8 cellular contexts compared by ENCODE assay signal in genomic region chr1:206590025-206590834, GRCh38. TPM values are rescaled to one million over a fixed set of nuclear protein-coding genes. Genes with fewer than 3 reads are reported as not detected.
A peak's percentile ranks its signal among the peaks of the same experiment; 100 is the strongest.
DNase-seq lines count a peak whose midpoint lies in the region; ATAC-seq and TF ChIP-seq lines count a peak whose summit lies in the region.

No MANE protein-coding gene starts in this region.

- H3K9me3 Mint-ChIP-seq in activated T-helper 2 cell treated with anti-CD3 and anti-CD28 coated beads, Interferon-gamma antibody, Interleukin-2, Interleukin-4, amounts not matched to agents 10 μg/mL and 5 μg/mL and 100 μg/mL, durations not matched to agents 14 hours and 24 hours and 36 hours: no peaks in the 10 kb centered on the region

- DNase-seq in activated T-cell treated with anti-CD3 and anti-CD28 coated beads for 24 hours (ENCODE audit: low read depth) (peak; percentile 63), left lung (no peak)
- DNase-seq in activated T-cell treated with anti-CD3 and anti-CD28 coated beads, Interleukin-2, amount 50 U/mL, for 1 hour: no peak
- peak; percentile 62 for DNase-seq in activated T-helper 2 cell treated with anti-CD3 and anti-CD28 coated beads, Interferon-gamma antibody, Interleukin-2, Interleukin-4, amounts not matched to agents 10 μg/mL and 5 μg/mL and 100 μg/mL, durations not matched to agents 14 hours and 24 hours and 36 hours (ENCODE audit: low spot score)

- TF ChIP-seq CTCF in LNCAP (IDR thresholded peaks at IDR 0.05) (peak; percentile 36), left lung (IDR thresholded peaks at IDR 0.05) (peak in 1 of 2 donors; percentile 13)

- peak overlapping the region in 1 of 2 donors; percentile 30 for H3K27ac ChIP-seq in left lung

- peak overlapping the region; percentile 97 for H3K27ac Mint-ChIP-seq in activated T-helper 2 cell treated with anti-CD3 and anti-CD28 coated beads, Interferon-gamma antibody, Interleukin-2, Interleukin-4, amounts not matched to agents 10 μg/mL and 5 μg/mL and 100 μg/mL, durations not matched to agents 14 hours and 24 hours and 36 hours

- no peaks in the 10 kb centered on the region for H3K27me3 ChIP-seq in left lung

- H3K4me3 ChIP-seq in left lung: no peak overlapping the region

- peaks cover 64% of the 10 kb centered on the region for H3K4me1 Mint-ChIP-seq in activated T-helper 2 cell treated with anti-CD3 and anti-CD28 coated beads, Interferon-gamma antibody, Interleukin-2, Interleukin-4, amounts not matched to agents 10 μg/mL and 5 μg/mL and 100 μg/mL, durations not matched to agents 14 hours and 24 hours and 36 hours (ENCODE audit: low read depth)

- no peaks in the 10 kb centered on the region for H3K27me3 Mint-ChIP-seq in activated T-helper 2 cell treated with anti-CD3 and anti-CD28 coated beads, Interferon-gamma antibody, Interleukin-2, Interleukin-4, amounts not matched to agents 10 μg/mL and 5 μg/mL and 100 μg/mL, durations not matched to agents 14 hours and 24 hours and 36 hours (ENCODE audit: low read depth)

- intact Hi-C loops in activated T-helper 2 cell treated with anti-CD3 and anti-CD28 coated beads, Interferon-gamma antibody, Interleukin-2, Interleukin-4, amounts not matched to agents 10 μg/mL and 5 μg/mL and 100 μg/mL, durations not matched to agents 14 hours and 24 hours and 36 hours (cut with micrococcal nuclease): loop anchor here (1.0 to 2.0 kb wide), 6 partner anchors 10 to 86 kb away; no protein-coding TSS in a partner anchor
- intact Hi-C loops in left lung (cut with DNase I): no loop called here

- peak; percentile 65 for ATAC-seq in left lung
- no peak for ATAC-seq in HG03139 (IDR thresholded peaks at IDR 0.05; ENCODE audit: unreplicated experiment)
- ATAC-seq in HG03025 (IDR thresholded peaks at IDR 0.05; ENCODE audit: low FRiP score, unreplicated experiment): no peak
- no peak for ATAC-seq in HG03432 (IDR thresholded peaks at IDR 0.05; ENCODE audit: unreplicated experiment)

- peaks cover 0 to 90% of the 10 kb centered on the region in 2 donors for H3K36me3 ChIP-seq in left lung

- H3K9me3 ChIP-seq in left lung: no peaks in the 10 kb centered on the region

- peak overlapping the region; percentile 62 for H3K4me3 Mint-ChIP-seq in activated T-helper 2 cell treated with anti-CD3 and anti-CD28 coated beads, Interferon-gamma antibody, Interleukin-2, Interleukin-4, amounts not matched to agents 10 μg/mL and 5 μg/mL and 100 μg/mL, durations not matched to agents 14 hours and 24 hours and 36 hours (ENCODE audit: low read depth)

- H3K36me3 Mint-ChIP-seq in activated T-helper 2 cell treated with anti-CD3 and anti-CD28 coated beads, Interferon-gamma antibody, Interleukin-2, Interleukin-4, amounts not matched to agents 10 μg/mL and 5 μg/mL and 100 μg/mL, durations not matched to agents 14 hours and 24 hours and 36 hours (ENCODE audit: low read depth): peaks cover 86% of the 10 kb centered on the region

- peaks cover 4 to 31% of the 10 kb centered on the region in 2 donors for H3K4me1 ChIP-seq in left lung

RNA-seq across cellular contexts. Expression of gene EIF2D, which starts 22.0 kb away (rescaled TPM):
- 72.7 and 73.3 TPM in 2 replicates for total RNA-seq in activated T-helper 2 cell treated with anti-CD3 and anti-CD28 coated beads, Interferon-gamma antibody, Interleukin-2, Interleukin-4, amounts not matched to agents 10 μg/mL and 5 μg/mL and 100 μg/mL, durations not matched to agents 14 hours and 24 hours and 36 hours
- total RNA-seq in left lung: 10 to 100 TPM; 37.5 to 39.5 TPM

RNA-seq across cellular contexts. Expression of gene DYRK3, which starts 45.1 kb away (rescaled TPM):
- 12.1 and 13.0 TPM in 2 replicates for total RNA-seq in activated T-helper 2 cell treated with anti-CD3 and anti-CD28 coated beads, Interferon-gamma antibody, Interleukin-2, Interleukin-4, amounts not matched to agents 10 μg/mL and 5 μg/mL and 100 μg/mL, durations not matched to agents 14 hours and 24 hours and 36 hours
- total RNA-seq in left lung: 10 to 100 TPM; 11.5 to 11.8 TPM

Comparison
In these comparisons a context has a peak if more than half of its experiments do, and no peak if none do; other contexts are left out.
1. DNase-seq: peak in activated T-cell treated with anti-CD3 and anti-CD28 coated beads for 24 hours (single experiment) and activated T-helper 2 cell treated with anti-CD3 and anti-CD28 coated beads, Interferon-gamma antibody, Interleukin-2, Interleukin-4, amounts not matched to agents 10 μg/mL and 5 μg/mL and 100 μg/mL, durations not matched to agents 14 hours and 24 hours and 36 hours (single experiment); none in activated T-cell treated with anti-CD3 and anti-CD28 coated beads, Interleukin-2, amount 50 U/mL, for 1 hour (single experiment) and left lung (0 of 2).